In genomic region chr17:57622327-57622885, GRCh38 we compare ENCODE assay signal across 14 cellular contexts.
DNase-seq lines count a peak whose midpoint lies in the region; ATAC-seq, FAIRE-seq and TF ChIP-seq lines count a peak whose summit lies in the region.
"Had no signal": no experiment of that assay in that cellular context is flagged by ENCODE, and none has a peak within 500 bp of the region (broad histone marks: within the 10 kb centered on the region; RNA-seq: fewer than 3 reads in every experiment).

No MANE protein-coding gene starts in this region.

- no peak overlapping the region for H3K27ac Mint-ChIP-seq in astrocyte (ENCODE audit: unreplicated experiment)
- H3K27ac Mint-ChIP-seq in nephron progenitor cell = peak overlapping the region; percentile 98
- H3K27ac Mint-ChIP-seq: activated naive CD4-positive, alpha-beta T cell treated with anti-CD3 and anti-CD28 coated beads, Interleukin-2, amount 50 U/mL, for 24 hours had no signal

- H3K4me1 Mint-ChIP-seq in astrocyte (ENCODE audit: low read depth, unreplicated experiment) (peaks cover 22% of the 10 kb centered on the region), nephron progenitor cell (peaks cover 48% of the 10 kb centered on the region)

- H4K20me1 ChIP-seq in BLaER1 (peaks cover 94% of the 10 kb centered on the region), IMR-90 (ENCODE audit: insufficient read depth, low read length) (no peaks in the 10 kb centered on the region), astrocyte (ENCODE audit: insufficient read depth, low read length) (no peaks in the 10 kb centered on the region)

- no peak for FAIRE-seq in astrocyte (lab: Jason Lieb, UNC)

- no peak overlapping the region for H2AK9ac ChIP-seq in IMR-90 (replicated peaks; ENCODE audit: low read depth, low read length, poor library complexity)

- peak overlapping the region; percentile 10 for H3K14ac ChIP-seq in IMR-90 (replicated peaks; ENCODE audit: low read depth, low read length)

- DNase-seq in IMR-90 = no peak
- DNase-seq in astrocyte (ENCODE audit: low read depth) = no peak
- DNase-seq in nephron progenitor cell = no peak
- DNase-seq in stimulated activated CD4-positive, alpha-beta T cell treated with anti-CD3 and anti-CD28 coated beads, Interleukin-2, amount 100 ng/mL, for 24 hours = no peak
- DNase-seq in prostate gland (ENCODE audit: low spot score) = no peak
- DNase-seq: NCI-H2227 treated with DMSO at 0.1 percent for 48 hours had no signal

- H2BK5ac ChIP-seq in IMR-90 (ENCODE audit: low read depth, low read length, poor library complexity, severe bottlenecking) = peak overlapping the region; percentile 32

- H3K4me1 ChIP-seq in BLaER1 (peaks cover 47% of the 10 kb centered on the region), IMR-90 (ENCODE audit: control insufficient read depth, insufficient read depth, low read length) (peaks cover 18% of the 10 kb centered on the region), astrocyte (ENCODE audit: insufficient read depth, low read length) (peaks cover 30% of the 10 kb centered on the region), prostate gland (replicated peaks) (no peaks in the 10 kb centered on the region)

- H2BK15ac ChIP-seq in IMR-90 (ENCODE audit: low read depth, low read length) = no peak overlapping the region

- H3K27ac ChIP-seq in BLaER1 (peak overlapping the region; percentile 38; the same call in 1 of the 2 replicates), IMR-90 (ENCODE audit: insufficient read depth, low read length) (no peak overlapping the region; the same call in 1 of the 2 replicates), astrocyte (ENCODE audit: low read depth, low read length) (peak overlapping the region; percentile 45), prostate gland (no peak overlapping the region)
- H3K27ac ChIP-seq: SK-N-MC, suprapubic skin had no signal

- H3K4me3 Mint-ChIP-seq in astrocyte (ENCODE audit: unreplicated experiment) = no peak overlapping the region
- no peak overlapping the region for H3K4me3 Mint-ChIP-seq in nephron progenitor cell
- H3K4me3 Mint-ChIP-seq: activated naive CD4-positive, alpha-beta T cell treated with anti-CD3 and anti-CD28 coated beads, Interleukin-2, amount 50 U/mL, for 24 hours had no signal

- ATAC-seq in IMR-90 (ENCODE audit: low read depth) (no peak), GM21390 (IDR thresholded peaks at IDR 0.05; ENCODE audit: unreplicated experiment) (no peak), GM21723 (IDR thresholded peaks at IDR 0.05; ENCODE audit: unreplicated experiment) (no peak)

- peak overlapping the region; percentile 80 for H2AFZ ChIP-seq in IMR-90 (replicated peaks; ENCODE audit: low read length, poor library complexity)
- H2AFZ ChIP-seq in astrocyte (ENCODE audit: low read depth, low read length) = no peak overlapping the region

- WGBS in IMR-90 (ENCODE audit: extremely low coverage in 2 of 2, insufficient read length in 1 of 2), 2 experiments = 30% methylated on average over 6 of the region's 12 CpGs; no CpG with 5 or more reads in 1 of the 2 experiments
- 29% methylated on average over 12 of the region's 12 CpGs for WGBS in prostate gland

- BruUV-seq in IMR-90 (replicated peaks; lab: Mats Ljungman, UMichigan) = no TSS peak

- peak overlapping the region; percentile 67 for H4K91ac ChIP-seq in IMR-90 (ENCODE audit: insufficient read depth, low read depth, low read length)

- H3K36me3 ChIP-seq in BLaER1 (peaks cover 99% of the 10 kb centered on the region), IMR-90 (ENCODE audit: control insufficient read depth, insufficient read depth, low read length) (0 out of 2 replicates have a peak, but pooled peaks cover 2% of the 10 kb centered on the region), astrocyte (ENCODE audit: insufficient read depth, low read length) (no peaks in the 10 kb centered on the region), prostate gland (no peaks in the 10 kb centered on the region)
- H3K36me3 ChIP-seq: suprapubic skin had no signal

- H3K4me2 ChIP-seq in BLaER1 = no peak overlapping the region
- peak overlapping the region; percentile 14; the same call in 1 of the 2 replicates for H3K4me2 ChIP-seq in IMR-90 (ENCODE audit: low read depth, low read length)
- peak overlapping the region; percentile 44 for H3K4me2 ChIP-seq in astrocyte (ENCODE audit: low read length)

- peak overlapping the region; percentile 15; the same call in 1 of the 2 replicates for H3K18ac ChIP-seq in IMR-90 (ENCODE audit: low read depth, low read length)

- H3K56ac ChIP-seq in IMR-90 (ENCODE audit: extremely low read depth, insufficient read depth, low read length) = peak overlapping the region; percentile 44; the same call in 1 of the 2 replicates

- H3K9me3 ChIP-seq in BLaER1 (no peaks in the 10 kb centered on the region), IMR-90 (ENCODE audit: control insufficient read depth, insufficient read depth, low read length) (no peaks in the 10 kb centered on the region), astrocyte (ENCODE audit: insufficient read depth, low read depth, low read length) (no peaks in the 10 kb centered on the region), prostate gland (no peaks in the 10 kb centered on the region)
- H3K9me3 ChIP-seq: suprapubic skin had no signal

- peak overlapping the region; percentile 69 for H2BK120ac ChIP-seq in IMR-90 (ENCODE audit: low read depth, low read length)

- no peak for TF ChIP-seq RAD21 in IMR-90 (IDR thresholded peaks at IDR 0.05; ENCODE audit: low read length)

- peak overlapping the region; percentile 39 for H3K23ac ChIP-seq in IMR-90 (ENCODE audit: low read depth, low read length)

- dilution Hi-C loops in IMR-90 (cut with HindIII; ENCODE audit: low sequenced_read_pairs, unreplicated experiment) = no loop called here

- TF ChIP-seq POLR2A in IMR-90 (IDR thresholded peaks at IDR 0.05; ENCODE audit: low read depth, low read length) (no peak), prostate gland (IDR thresholded peaks at IDR 0.05) (no peak)

- peaks cover 0 to 4% of the 10 kb centered on the region in 2 experiments; a peak in 1 of 4 replicates for H3K79me1 ChIP-seq in IMR-90 (ENCODE audit: low read depth in 1 of 2, low read length in 2 of 2)

- H3K9ac ChIP-seq in BLaER1 = no peak overlapping the region
- peak overlapping the region; percentile 18; the same call in 1 of the 2 replicates for H3K9ac ChIP-seq in IMR-90 (ENCODE audit: low read depth, low read length)
- no peak overlapping the region for H3K9ac ChIP-seq in astrocyte (ENCODE audit: low read length)

- intact Hi-C loops in IMR-90 (cut with micrococcal nuclease) = loop anchor here (5.0 kb wide), 1 partner anchor 40 kb away; no protein-coding TSS in a partner anchor
- intact Hi-C loops in prostate gland (cut with DNase I) = no loop called here

- CTCF ChIA-PET in IMR-90 (lab: Yijun Ruan, JAX) = interaction anchor here (0.5 to 1.6 kb wide), 5 partner anchors 28 to 574 kb away, joined by 3 to 8 read pairs (median 4); no protein-coding TSS in a partner anchor

- peak overlapping the region; percentile 38 for H3K4ac ChIP-seq in IMR-90 (ENCODE audit: low read depth, low read length)

- peak overlapping the region; percentile 31 to 47; a peak in 3 of 4 replicates for H4K8ac ChIP-seq in IMR-90 (ENCODE audit: low read depth in 2 of 2, low read length in 2 of 2)

- H3K79me2 ChIP-seq in astrocyte (ENCODE audit: insufficient read depth, low read length) = no peaks in the 10 kb centered on the region

- H3K36me3 Mint-ChIP-seq in astrocyte (ENCODE audit: low read depth, unreplicated experiment) (peaks cover 14% of the 10 kb centered on the region), nephron progenitor cell (ENCODE audit: low read depth) (peaks cover 48% of the 10 kb centered on the region)

- H4K5ac ChIP-seq in IMR-90 (ENCODE audit: low read depth, low read length) = peak overlapping the region; percentile 12; the same call in 1 of the 2 replicates

- POLR2A ChIA-PET in IMR-90 (lab: Charles Lee; ENCODE audit: unreplicated experiment) = no interaction called here

- peaks cover 34% of the 10 kb centered on the region; the same call in 1 of the 2 replicates for H3K9me1 ChIP-seq in IMR-90 (ENCODE audit: insufficient read depth, low read length)

- no peaks in the 10 kb centered on the region for H3K27me3 Mint-ChIP-seq in astrocyte (ENCODE audit: low read depth, unreplicated experiment)
- no peaks in the 10 kb centered on the region for H3K27me3 Mint-ChIP-seq in nephron progenitor cell (ENCODE audit: low read depth, poor library complexity)
- H3K27me3 Mint-ChIP-seq: activated naive CD4-positive, alpha-beta T cell treated with anti-CD3 and anti-CD28 coated beads, Interleukin-2, amount 50 U/mL, for 24 hours; naive thymus-derived CD8-positive, alpha-beta T cell had no signal

- no peak overlapping the region for H3K4me3 ChIP-seq in BLaER1
- H3K4me3 ChIP-seq in IMR-90 (ENCODE audit: insufficient read depth, low read depth, low read length) = no peak overlapping the region
- no peak overlapping the region for H3K4me3 ChIP-seq in astrocyte (ENCODE audit: insufficient read depth, low read depth, low read length)
- no peak overlapping the region for H3K4me3 ChIP-seq in prostate gland
- H3K4me3 ChIP-seq: SK-N-MC, skin epidermis, suprapubic skin had no signal

- in situ Hi-C loops in IMR-90 (cut with MboI; ENCODE audit: low sequenced_read_pairs) = no loop called here

- TF ChIP-seq CTCF in IMR-90 (conservative IDR thresholded peaks at IDR 0.05; ENCODE audit: low read depth, low read length) (no peak), astrocyte (IDR thresholded peaks at IDR 0.05; ENCODE audit: insufficient read depth, low read depth, low read length) (no peak), nephron progenitor cell (IDR thresholded peaks at IDR 0.05) (no peak), prostate gland (IDR thresholded peaks at IDR 0.05) (no peak)

- peak overlapping the region; percentile 65 for H2BK20ac ChIP-seq in IMR-90 (ENCODE audit: low read depth, low read length)

- H3K27me3 ChIP-seq in BLaER1 (no peaks in the 10 kb centered on the region), IMR-90 (ENCODE audit: control insufficient read depth, insufficient read depth, low read length) (no peaks in the 10 kb centered on the region), astrocyte (ENCODE audit: insufficient read depth, low read length) (no peaks in the 10 kb centered on the region), prostate gland (replicated peaks; ENCODE audit: insufficient read depth) (no peaks in the 10 kb centered on the region)
- H3K27me3 ChIP-seq: suprapubic skin had no signal

- peak overlapping the region; percentile 26; the same call in 1 of the 2 replicates for H2AK5ac ChIP-seq in IMR-90 (ENCODE audit: low read depth, low read length)

- H3K9me3 Mint-ChIP-seq in astrocyte (ENCODE audit: unreplicated experiment) (no peaks in the 10 kb centered on the region), nephron progenitor cell (peaks cover 4% of the 10 kb centered on the region)
- H3K9me3 Mint-ChIP-seq: activated naive CD4-positive, alpha-beta T cell treated with anti-CD3 and anti-CD28 coated beads, Interleukin-2, amount 50 U/mL, for 24 hours; naive thymus-derived CD8-positive, alpha-beta T cell had no signal

TF ChIP-seq in IMR-90, 13 proteins besides CTCF, POLR2A, EP300 and RAD21 (continues in another document):
- TF ChIP-seq BHLHE40 (IDR thresholded peaks at IDR 0.05; ENCODE audit: low read depth, low read length) = peak; percentile 39; the same call in 1 of the 2 replicates
- TF ChIP-seq CHD1 (IDR thresholded peaks at IDR 0.05; ENCODE audit: low read depth, low read length) = no peak
- TF ChIP-seq RFX5 (IDR thresholded peaks at IDR 0.05; ENCODE audit: low read depth, low read length) = no peak

Comparison
In these comparisons a context has a peak if more than half of its experiments do, and no peak if none do; other contexts are left out.
1. H3K27ac ChIP-seq: peak in BLaER1 (single experiment) and astrocyte (single experiment); none in IMR-90 (single experiment) and prostate gland (0 of 2).